In genomic region chr2:226366920-226367319, GRCh38 we compare ENCODE assay signal across 35 cellular contexts.
"Had no signal": no experiment of that assay in that cellular context is flagged by ENCODE, and none has a peak within 500 bp of the region (broad histone marks: within the 10 kb centered on the region; RNA-seq: fewer than 3 reads in every experiment).

No MANE protein-coding gene starts in this region.

- H3K9ac ChIP-seq: SK-N-SH had no signal

- DNase-seq: activated B cell treated with CpG ODN at 0.5 μM for 24 hours; activated CD4-positive, alpha-beta memory T cell treated with anti-CD3 and anti-CD28 coated beads for 36 hours; activated CD4-positive, alpha-beta T cell treated with anti-CD3 and anti-CD28 coated beads for 4 hours; activated CD4-positive, alpha-beta T cell treated with anti-CD3 and anti-CD28 coated beads, Interleukin-2, amount 50 U/mL, for 1 hour; activated CD4-positive, CD25-positive, alpha-beta regulatory T cell treated with anti-CD3 and anti-CD28 coated beads, Interleukin-2, amount 50 U/mL, for 72 hours; activated CD8-positive, alpha-beta memory T cell treated with anti-CD3 and anti-CD28 coated beads, Interleukin-2, amount 10 ng/mL, durations not matched to agents 7 days and 5 days; activated CD8-positive, alpha-beta memory T cell treated with anti-CD3 and anti-CD28 coated beads, Interleukin-2, amount 50 U/mL, for 48 hours; activated effector memory CD4-positive, alpha-beta T cell treated with anti-CD3 and anti-CD28 coated beads, Interleukin-2, amount 50 U/mL, for 16 hours; activated naive CD4-positive, alpha-beta T cell treated with Interleukin-2 at 50 U/mL for 16 hours; activated naive CD8-positive, alpha-beta T cell treated with anti-CD3 and anti-CD28 coated beads, Interleukin-2, amount 10 ng/mL, durations not matched to agents 7 days and 5 days; activated T-cell treated with anti-CD3 and anti-CD28 coated beads, Interleukin-2, amount 50 U/mL, for 48 hours; body of pancreas; caudate nucleus; cerebellar nuclear complex; Karpas-422; KBM-7; NCI-H1105; NCI-H1417 treated with DMSO at 0.1 percent for 48 hours; NCI-H1694; NCI-H1930; NCI-H2081 treated with DMSO at 0.1 percent for 48 hours; NCI-H510A; NCI-H526; NCI-H774; NK-92 treated with Interleukin-12 subunit alpha and Interleukin-12 subunit beta, amount 100 ng/mL, for 24 hours; PC-3; Peyer's patch; RPMI8226; SHP77 treated with DMSO at 0.1 percent for 48 hours; SK-N-SH had no signal

- H3K27me3 ChIP-seq: body of pancreas, Peyer's patch, SJSA1 had no signal

- H3K4me2 ChIP-seq: SK-N-SH had no signal

- H3K27ac Mint-ChIP-seq: activated B cell treated with CpG ODN at 0.5 μM for 24 hours; activated CD4-positive, alpha-beta memory T cell treated with anti-CD3 and anti-CD28 coated beads for 36 hours; activated CD8-positive, alpha-beta memory T cell treated with anti-CD3 and anti-CD28 coated beads, Interleukin-2, amount 10 ng/mL, durations not matched to agents 7 days and 5 days; activated naive CD4-positive, alpha-beta T cell treated with anti-CD3 and anti-CD28 coated beads, Interleukin-2, amount 50 U/mL, for 24 hours; activated naive CD8-positive, alpha-beta T cell treated with anti-CD3 and anti-CD28 coated beads, Interleukin-2, amount 10 ng/mL, durations not matched to agents 7 days and 5 days; activated T-helper 17 cell treated with anti-CD3 and anti-CD28 coated beads, Interleukin-2, amount 50 U/mL, for 72 hours; T-helper 1 cell treated with Interleukin-12 subunit alpha and Interleukin-12 subunit beta and Interleukin-4 antibody, amounts not matched to agents 30 μg/mL and 1 μg/mL, for 36 hours; T-helper 2 cell treated with Interferon-gamma antibody and Interleukin-4, amounts not matched to agents 5 μg/mL and 100 μg/mL, for 36 hours had no signal

- H3K9me2 ChIP-seq: SK-N-SH had no signal

- H3K36me3 ChIP-seq: Peyer's patch, SJSA1 had no signal

- H3K36me3 Mint-ChIP-seq: activated CD4-positive, alpha-beta memory T cell treated with anti-CD3 and anti-CD28 coated beads for 36 hours; activated CD8-positive, alpha-beta memory T cell treated with anti-CD3 and anti-CD28 coated beads, Interleukin-2, amount 10 ng/mL, durations not matched to agents 7 days and 5 days; activated naive CD4-positive, alpha-beta T cell treated with anti-CD3 and anti-CD28 coated beads, Interleukin-2, amount 50 U/mL, for 24 hours; activated naive CD8-positive, alpha-beta T cell treated with anti-CD3 and anti-CD28 coated beads, Interleukin-2, amount 10 ng/mL, durations not matched to agents 7 days and 5 days had no signal

- H3K4me3 ChIP-seq: body of pancreas, Peyer's patch, SJSA1 had no signal

- H3K4me1 Mint-ChIP-seq: activated B cell treated with CpG ODN at 0.5 μM for 24 hours; activated CD8-positive, alpha-beta memory T cell treated with anti-CD3 and anti-CD28 coated beads, Interleukin-2, amount 10 ng/mL, durations not matched to agents 7 days and 5 days; activated naive CD4-positive, alpha-beta T cell treated with anti-CD3 and anti-CD28 coated beads, Interleukin-2, amount 50 U/mL, for 24 hours; activated naive CD8-positive, alpha-beta T cell treated with anti-CD3 and anti-CD28 coated beads, Interleukin-2, amount 10 ng/mL, durations not matched to agents 7 days and 5 days; activated T-helper 17 cell treated with anti-CD3 and anti-CD28 coated beads, Interleukin-2, amount 50 U/mL, for 72 hours had no signal

- H3K4me3 Mint-ChIP-seq: activated B cell treated with CpG ODN at 0.5 μM for 24 hours; activated CD4-positive, alpha-beta memory T cell treated with anti-CD3 and anti-CD28 coated beads for 36 hours; activated CD8-positive, alpha-beta memory T cell treated with anti-CD3 and anti-CD28 coated beads, Interleukin-2, amount 10 ng/mL, durations not matched to agents 7 days and 5 days; activated naive CD4-positive, alpha-beta T cell treated with anti-CD3 and anti-CD28 coated beads, Interleukin-2, amount 50 U/mL, for 24 hours; activated naive CD8-positive, alpha-beta T cell treated with anti-CD3 and anti-CD28 coated beads, Interleukin-2, amount 10 ng/mL, durations not matched to agents 7 days and 5 days; activated T-helper 17 cell treated with anti-CD3 and anti-CD28 coated beads, Interleukin-2, amount 50 U/mL, for 72 hours; T-helper 1 cell treated with Interleukin-12 subunit alpha and Interleukin-12 subunit beta and Interleukin-4 antibody, amounts not matched to agents 30 μg/mL and 1 μg/mL, for 36 hours; T-helper 2 cell treated with Interferon-gamma antibody and Interleukin-4, amounts not matched to agents 5 μg/mL and 100 μg/mL, for 36 hours had no signal

- H3K27ac ChIP-seq: body of pancreas, Peyer's patch, SJSA1 had no signal

- H3K9me3 Mint-ChIP-seq: activated B cell treated with CpG ODN at 0.5 μM for 24 hours; activated CD4-positive, alpha-beta memory T cell treated with anti-CD3 and anti-CD28 coated beads for 36 hours; activated naive CD4-positive, alpha-beta T cell treated with anti-CD3 and anti-CD28 coated beads, Interleukin-2, amount 50 U/mL, for 24 hours; activated naive CD8-positive, alpha-beta T cell treated with anti-CD3 and anti-CD28 coated beads, Interleukin-2, amount 10 ng/mL, durations not matched to agents 7 days and 5 days; T-helper 2 cell treated with Interferon-gamma antibody and Interleukin-4, amounts not matched to agents 5 μg/mL and 100 μg/mL, for 36 hours had no signal

- H3K9me3 ChIP-seq: body of pancreas, Peyer's patch, SJSA1, SK-N-SH had no signal

- H3K4me1 ChIP-seq: body of pancreas, Peyer's patch had no signal

- ATAC-seq: activated CD8-positive, alpha-beta memory T cell treated with anti-CD3 and anti-CD28 coated beads, Interleukin-2, amount 10 ng/mL, durations not matched to agents 7 days and 5 days; activated T-helper 17 cell treated with anti-CD3 and anti-CD28 coated beads, Interleukin-2, amount 50 U/mL, for 72 hours; body of pancreas; PC-3 had no signal
